Comparison of ENCODE assay signal across 7 cellular contexts in genomic region chr11:66317766-66318575, GRCh38. TPM values are rescaled to one million over a fixed set of nuclear protein-coding genes. Genes with fewer than 3 reads are reported as not detected.
A peak's percentile ranks its signal among the peaks of the same experiment; 100 is the strongest.
DNase-seq lines count a peak whose midpoint lies in the region; ATAC-seq and TF ChIP-seq lines count a peak whose summit lies in the region.

No MANE protein-coding gene starts in this region.

- H3K9me3 ChIP-seq in SJSA1 (replicated peaks), result peaks cover 6% of the 10 kb centered on the region; the same call in 1 of the 2 replicates
- H3K9me3 ChIP-seq in mesodermal cell (ENCODE audit: control insufficient read depth, low read length), result peaks cover 3% of the 10 kb centered on the region

- peaks cover 62% of the 10 kb centered on the region for H3K4me1 ChIP-seq in SJSA1 (replicated peaks)
- H3K4me1 ChIP-seq in mesodermal cell (ENCODE audit: control insufficient read depth, insufficient read depth, low read length, poor library complexity, severe bottlenecking), result peaks cover 53% of the 10 kb centered on the region

- no peaks in the 10 kb centered on the region for H3K36me3 Mint-ChIP-seq in type B pancreatic cell

- no peaks in the 10 kb centered on the region for H3K27me3 ChIP-seq in SJSA1 (replicated peaks)

- peak; percentile 57 for DNase-seq in HFF-Myc (ENCODE audit: extremely low read depth, low read depth)
- peak; percentile 86 to 89 for DNase-seq in SJSA1 (ENCODE audit: low read depth in 1 of 2, low spot score in 2 of 2)
- DNase-seq in type B pancreatic cell (ENCODE audit: extremely low spot score, unreplicated experiment), result no peak
- no peak for DNase-seq in NCI-H2107 (lab: John Stamatoyannopoulos, UW)

- H3K27me3 Mint-ChIP-seq in type B pancreatic cell, result peaks cover 3% of the 10 kb centered on the region

- no peak for TF ChIP-seq CTCF in HFF-Myc (IDR thresholded peaks at IDR 0.05; ENCODE audit: low read depth, low read length, missing control alignments)
- TF ChIP-seq CTCF in type B pancreatic cell (conservative IDR thresholded peaks at IDR 0.05), result no peak

- WGBS in mesodermal cell (ENCODE audit: insufficient coverage in 2 of 2), 2 experiments, result 43 to 47% methylated on average over 9 to 11 of the region's 15 CpGs

- H3K27ac ChIP-seq in SJSA1 (peak overlapping the region; percentile 94), cingulate gyrus (ENCODE audit: low read depth, low read length) (peak overlapping the region; percentile 60), mesodermal cell (ENCODE audit: low read depth, low read length, severe bottlenecking) (peak overlapping the region; percentile 95)

- H3K4me3 ChIP-seq in HFF-Myc (replicated peaks; ENCODE audit: low read depth, low read length) (peak overlapping the region; percentile 4; the same call in 1 of the 2 replicates), SJSA1 (no peak overlapping the region), mesodermal cell (ENCODE audit: extremely low read depth, insufficient read depth, low read length, poor library complexity, severe bottlenecking) (no peak overlapping the region)

- peaks cover 30% of the 10 kb centered on the region for H3K4me1 Mint-ChIP-seq in type B pancreatic cell (ENCODE audit: unreplicated experiment)

- H3K4me3 Mint-ChIP-seq in type B pancreatic cell, result peak overlapping the region; percentile 78

- peaks cover 6% of the 10 kb centered on the region for H3K9me3 Mint-ChIP-seq in type B pancreatic cell

- no peak for ATAC-seq in GM18861 (IDR thresholded peaks at IDR 0.05; ENCODE audit: unreplicated experiment)

- peaks cover 39% of the 10 kb centered on the region for H3K36me3 ChIP-seq in SJSA1
- no peaks in the 10 kb centered on the region for H3K36me3 ChIP-seq in mesodermal cell (ENCODE audit: control insufficient read depth, insufficient read depth, low read length)

- H3K27ac Mint-ChIP-seq in type B pancreatic cell, result peak overlapping the region; percentile 68

RNA-seq across cellular contexts. Expression of gene CD248, which starts 1.1 kb away (rescaled TPM):
- total RNA-seq in SJSA1 (2014; rRNA removed; shearing (Covaris generic)), result 576 and 629 TPM in 2 replicates
- 40.0 TPM for polyA plus RNA-seq in mesodermal cell (2013, experiment 1 of 2)
- 37.8 TPM for polyA plus RNA-seq in mesodermal cell (2013, experiment 2 of 2)
- total RNA-seq in type B pancreatic cell (ENCODE audit: low replicate concordance), result 0.76 and 31.9 TPM in 2 replicates

RNA-seq across cellular contexts. Expression of gene RIN1, which starts 18.3 kb away (rescaled TPM):
- total RNA-seq in SJSA1 (2014; rRNA removed; shearing (Covaris generic)), result 44.9 and 58.0 TPM in 2 replicates
- polyA plus RNA-seq in mesodermal cell (2013, experiment 1 of 2), result 11.6 TPM
- 8.9 TPM for polyA plus RNA-seq in mesodermal cell (2013, experiment 2 of 2)
- 2.8 and 9.5 TPM in 2 replicates for total RNA-seq in type B pancreatic cell (ENCODE audit: low replicate concordance)

RNA-seq across cellular contexts. Expression of gene TMEM151A, which starts 26.3 kb away (rescaled TPM):
- total RNA-seq in SJSA1 (2014; rRNA removed; shearing (Covaris generic)), result 0.60 and 0.61 TPM in 2 replicates
- 0.26 TPM for polyA plus RNA-seq in mesodermal cell (2013, experiment 1 of 2)
- polyA plus RNA-seq in mesodermal cell (2013, experiment 2 of 2), result 0.30 TPM
- 2.1 and 2.6 TPM in 2 replicates for total RNA-seq in type B pancreatic cell (ENCODE audit: low replicate concordance)

RNA-seq across cellular contexts. Expression of gene BRMS1, which starts 26.9 kb away (rescaled TPM):
- total RNA-seq in SJSA1 (2014; rRNA removed; shearing (Covaris generic)), result 170 and 189 TPM in 2 replicates
- polyA plus RNA-seq in mesodermal cell (2013, experiment 1 of 2), result 29.0 TPM
- 23.3 TPM for polyA plus RNA-seq in mesodermal cell (2013, experiment 2 of 2)
- total RNA-seq in type B pancreatic cell (ENCODE audit: low replicate concordance), result 35.1 and 42.4 TPM in 2 replicates

RNA-seq across cellular contexts. Expression of gene YIF1A, which starts 29.0 kb away (rescaled TPM):
- 162 and 245 TPM in 2 replicates for total RNA-seq in SJSA1 (2014; rRNA removed; shearing (Covaris generic))
- polyA plus RNA-seq in mesodermal cell (2013, experiment 1 of 2), result 114 TPM
- 86.6 TPM for polyA plus RNA-seq in mesodermal cell (2013, experiment 2 of 2)
- total RNA-seq in type B pancreatic cell (ENCODE audit: low replicate concordance), result 87.0 and 133 TPM in 2 replicates

Comparison
In these comparisons a context has a peak if more than half of its experiments do, and no peak if none do; other contexts are left out.
1. DNase-seq: peak in HFF-Myc (single experiment) and SJSA1 (2 of 2); none in type B pancreatic cell (single experiment) and NCI-H2107 (single experiment).
2. RNA of gene CD248, which starts 1.1 kb away (total RNA-seq): 576 to 629 TPM in SJSA1; 0.76 to 31.9 TPM in type B pancreatic cell; every median in the first group is over 10 times any median in the second.
3. Peak in every context shown above with its lines, with median percentiles within 50 percentile points of each other: H3K27ac ChIP-seq.